8 cellular contexts compared by ENCODE assay signal in the genomic region with DNA sequence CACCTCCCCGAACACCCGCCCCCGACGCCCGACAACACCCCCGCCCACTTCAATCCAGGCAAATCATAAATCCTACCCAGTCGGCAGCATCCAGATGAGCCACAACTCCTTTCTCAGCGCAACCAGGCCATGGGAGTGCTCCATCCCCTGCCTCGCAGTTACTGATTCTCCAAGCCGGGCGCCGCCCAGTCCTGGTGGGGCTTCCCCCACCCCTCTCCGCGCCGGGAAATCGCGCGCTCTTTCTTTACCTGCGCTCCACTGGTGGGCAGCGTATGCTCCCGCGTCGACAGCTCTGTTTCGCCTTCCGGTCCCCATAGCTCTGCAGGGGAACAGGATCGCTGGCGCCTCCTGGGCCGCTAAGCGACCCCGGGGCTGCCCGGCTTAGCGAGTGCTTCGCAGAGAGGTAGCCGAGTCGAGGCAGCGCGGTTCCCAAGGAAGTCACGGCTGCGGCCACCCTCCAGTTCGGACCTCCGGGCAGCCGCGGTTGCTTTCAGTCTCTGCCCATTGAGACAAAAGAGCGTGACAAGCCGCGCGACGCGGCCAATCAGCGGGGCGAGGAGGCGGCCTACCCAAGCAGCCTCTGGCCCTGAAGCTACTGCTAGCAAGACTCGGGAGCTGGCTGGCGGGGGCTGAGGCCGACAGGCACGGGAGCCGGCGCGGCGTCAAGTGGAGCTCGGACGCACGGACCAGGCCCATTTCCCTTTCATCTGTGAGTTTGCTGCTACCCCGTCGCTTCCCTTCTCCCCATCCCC. TPM values are rescaled to one million over a fixed set of nuclear protein-coding genes. Genes with fewer than 3 reads are reported as not detected.
DNase-seq lines count a peak whose midpoint lies in the region; ATAC-seq and TF ChIP-seq lines count a peak whose summit lies in the region.

No MANE protein-coding gene starts in this region.

- H3K27ac ChIP-seq in IMR-90 (ENCODE audit: insufficient read depth, low read length), result peak overlapping the region; percentile 50; the same call in 1 of the 2 replicates
- H3K27ac ChIP-seq in RWPE1, result peak overlapping the region; percentile 31; the same call in 1 of the 2 replicates
- peak overlapping the region; percentile 85 to 86 for H3K27ac ChIP-seq in tibial artery

- H3K18ac ChIP-seq in IMR-90 (ENCODE audit: low read depth, low read length), result no peak overlapping the region

- H4K20me1 ChIP-seq in IMR-90 (ENCODE audit: insufficient read depth, low read length), result no peaks in the 10 kb centered on the region

- peak overlapping the region; percentile 60 to 71; a peak in 3 of 4 replicates for H4K8ac ChIP-seq in IMR-90 (ENCODE audit: low read depth in 2 of 2, low read length in 2 of 2)

- TF ChIP-seq RAD21 in IMR-90 (IDR thresholded peaks at IDR 0.05; ENCODE audit: low read length), result no peak

- no peak overlapping the region for H2BK20ac ChIP-seq in IMR-90 (ENCODE audit: low read depth, low read length)

- peak overlapping the region; percentile 91 for H3K4me2 ChIP-seq in IMR-90 (ENCODE audit: low read depth, low read length)

- POLR2A ChIA-PET in IMR-90 (lab: Charles Lee; ENCODE audit: unreplicated experiment) (no interaction called here), RWPE1 (lab: Yijun Ruan, JAX; ENCODE audit: low non-redundant PET) (no interaction called here)

- 13% methylated on average over 22 of the region's 65 CpGs; no CpG with 5 or more reads in 1 of the 2 experiments for WGBS in IMR-90 (ENCODE audit: extremely low coverage in 2 of 2, insufficient read length in 1 of 2), 2 experiments

- peak overlapping the region; percentile 63 for H3K4me3 ChIP-seq in IMR-90 (ENCODE audit: insufficient read depth, low read depth, low read length)
- peak overlapping the region; percentile 64 to 73 for H3K4me3 ChIP-seq in tibial artery

- peak overlapping the region; percentile 23 for H2AK9ac ChIP-seq in IMR-90 (replicated peaks; ENCODE audit: low read depth, low read length, poor library complexity)

- ATAC-seq in GM21576 (IDR thresholded peaks at IDR 0.05; ENCODE audit: unreplicated experiment), result peak; percentile 58
- peak; percentile 88 for ATAC-seq in IMR-90 (ENCODE audit: low read depth)

- H4K5ac ChIP-seq in IMR-90 (ENCODE audit: low read depth, low read length), result peak overlapping the region; percentile 77

- dilution Hi-C loops in IMR-90 (cut with HindIII; ENCODE audit: low sequenced_read_pairs, unreplicated experiment), result no loop called here

- CTCF ChIA-PET in IMR-90 (lab: Yijun Ruan, JAX) (interaction anchor here (2.2 kb wide), 1 partner anchor 14 kb away, joined by 11 read pairs; no protein-coding TSS in a partner anchor), RWPE1 (lab: Yijun Ruan, JAX) (no interaction called here)

- peak overlapping the region; percentile 45; the same call in 1 of the 2 replicates for H3K14ac ChIP-seq in IMR-90 (replicated peaks; ENCODE audit: low read depth, low read length)

- no peak overlapping the region for H2BK120ac ChIP-seq in IMR-90 (ENCODE audit: low read depth, low read length)

- no peak for TF ChIP-seq POLR2A in IMR-90 (IDR thresholded peaks at IDR 0.05; ENCODE audit: low read depth, low read length)

- H3K27me3 ChIP-seq in IMR-90 (ENCODE audit: control insufficient read depth, insufficient read depth, low read length) (peaks cover 2% of the 10 kb centered on the region; the same call in 1 of the 2 replicates), tibial artery (no peaks in the 10 kb centered on the region)

- H3K23ac ChIP-seq in IMR-90 (ENCODE audit: low read depth, low read length), result no peak overlapping the region

- peak overlapping the region; percentile 92 for H2AFZ ChIP-seq in IMR-90 (replicated peaks; ENCODE audit: low read length, poor library complexity)

- peak overlapping the region; percentile 72 for H3K9ac ChIP-seq in IMR-90 (ENCODE audit: low read depth, low read length)

- H4K91ac ChIP-seq in IMR-90 (ENCODE audit: insufficient read depth, low read depth, low read length), result peak overlapping the region; percentile 22; the same call in 1 of the 2 replicates

- H3K9me1 ChIP-seq in IMR-90 (ENCODE audit: insufficient read depth, low read length), result no peaks in the 10 kb centered on the region; the same call in 1 of the 2 replicates

- H3K36me3 ChIP-seq in IMR-90 (ENCODE audit: control insufficient read depth, insufficient read depth, low read length) (no peaks in the 10 kb centered on the region), tibial artery (no peaks in the 10 kb centered on the region)

- BruUV-seq in IMR-90 (replicated peaks; lab: Mats Ljungman, UMichigan), result no TSS peak

- peak overlapping the region; percentile 14 for H2BK5ac ChIP-seq in IMR-90 (ENCODE audit: low read depth, low read length, poor library complexity, severe bottlenecking)

- peak overlapping the region; percentile 11; the same call in 1 of the 2 replicates for H3K4ac ChIP-seq in IMR-90 (ENCODE audit: low read depth, low read length)

- in situ Hi-C loops in IMR-90 (cut with MboI; ENCODE audit: low sequenced_read_pairs), result loop anchor here (5.0 kb wide), 1 partner anchor 71 kb away; no protein-coding TSS in a partner anchor

- intact Hi-C loops in IMR-90 (cut with micrococcal nuclease), result loop anchor here (1.0 to 5.0 kb wide), 2 partner anchors 73 to 231 kb away; a partner anchor contains a TSS
- intact Hi-C loops in tibial artery (cut with DNase I; ENCODE audit: low total_unique reads), result no loop called here

- no peak overlapping the region for H2BK15ac ChIP-seq in IMR-90 (ENCODE audit: low read depth, low read length)

- H3K79me1 ChIP-seq in IMR-90 (ENCODE audit: low read depth in 1 of 2, low read length in 2 of 2), result no peaks in the 10 kb centered on the region; a peak in 1 of 4 replicates

- DNase-seq in EL (peak; percentile 72), IMR-90 (peak; percentile 59), RWPE1 (ENCODE audit: low spot score) (peak; percentile 37), germinal center (ENCODE audit: low spot score) (peak; percentile 54), occipital lobe (lab: John Stamatoyannopoulos, UW) (peak; percentile 70), tibial artery (peak; percentile 64 to 83)
- DNase-seq in activated naive CD4-positive, alpha-beta T cell treated with Interleukin-2 at 50 U/mL for 16 hours, result peak; percentile 62

- TF ChIP-seq CTCF in IMR-90 (conservative IDR thresholded peaks at IDR 0.05; ENCODE audit: low read depth, low read length), result no peak; the same call in 1 of the 2 replicates
- TF ChIP-seq CTCF in RWPE1 (conservative IDR thresholded peaks at IDR 0.05; ENCODE audit: low read depth), result no peak
- TF ChIP-seq CTCF in tibial artery (IDR thresholded peaks at IDR 0.05), result no peak

- H3K56ac ChIP-seq in IMR-90 (ENCODE audit: extremely low read depth, insufficient read depth, low read length), result peak overlapping the region; percentile 35; the same call in 1 of the 2 replicates

- H3K4me1 ChIP-seq in IMR-90 (ENCODE audit: control insufficient read depth, insufficient read depth, low read length) (no peaks in the 10 kb centered on the region), tibial artery (peaks cover 0 to 4% (median 0%) of the 10 kb centered on the region in 4 donors)

- H2AK5ac ChIP-seq in IMR-90 (ENCODE audit: low read depth, low read length), result no peak overlapping the region

- no peaks in the 10 kb centered on the region for H3K9me3 ChIP-seq in IMR-90 (ENCODE audit: control insufficient read depth, insufficient read depth, low read length)
- H3K9me3 ChIP-seq in tibial artery, result no peaks in the 10 kb centered on the region

TF ChIP-seq in IMR-90, 13 proteins besides CTCF, POLR2A, EP300 and RAD21:
- TF ChIP-seq BHLHE40 (IDR thresholded peaks at IDR 0.05; ENCODE audit: low read depth, low read length), result 0 out of 2 replicates have a peak, but pooled peaks have one; percentile 20
- TF ChIP-seq NFE2L2 (IDR thresholded peaks at IDR 0.05; ENCODE audit: low read depth, low read length), result no peak

RNA-seq across cellular contexts. Expression of a gene that starts 43.7 kb away (rescaled TPM):
- 5.6 and 7.9 TPM in 2 replicates for total RNA-seq in IMR-90 (2012; rRNA removed)
- 9.0 and 9.9 TPM in 2 replicates for polyA plus RNA-seq in IMR-90 (2012; rRNA removed)
- polyA plus RNA-seq in IMR-90 (2012; cell fraction: cytosol; rRNA removed), result 1.6 and 1.8 TPM in 2 replicates
- 3.9 and 11.9 TPM in 2 replicates for polyA plus RNA-seq in IMR-90 (2012; cell fraction: nucleus; rRNA removed; ENCODE audit: low replicate concordance)
- 26.0 TPM for total RNA-seq in occipital lobe

Comparison
In these comparisons a context has a peak if more than half of its experiments do, and no peak if none do; other contexts are left out.
1. Peak in every context shown above with its lines: DNase-seq, ATAC-seq, H3K4me3 ChIP-seq and H3K27ac ChIP-seq.
2. H3K27ac ChIP-seq: peak in every context shown above with its lines; median percentile 86 in tibial artery; 50 in IMR-90; 31 in RWPE1.